In the genomic region with DNA sequence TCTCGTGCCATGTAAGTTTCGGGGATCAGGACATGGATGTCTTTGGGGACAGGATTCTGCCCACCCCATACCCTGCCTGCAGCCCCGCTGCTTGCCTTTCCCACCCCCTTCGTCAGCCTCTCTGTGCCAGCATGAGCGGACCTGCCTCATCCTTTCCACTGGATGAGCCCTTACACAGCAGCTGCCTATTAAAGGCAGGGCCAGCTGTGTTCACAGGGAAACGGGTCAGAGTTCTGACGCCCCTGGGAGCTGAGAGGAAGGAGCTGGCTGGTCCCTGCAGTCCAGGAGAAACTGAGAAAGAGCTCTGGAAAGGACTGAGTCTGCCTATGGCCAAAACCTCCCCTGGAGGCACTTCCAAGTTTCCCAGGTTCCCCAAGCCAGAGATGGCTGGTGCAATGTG, we compare ENCODE assay signal across 21 cellular contexts.
A peak's percentile ranks its signal among the peaks of the same experiment; 100 is the strongest.
DNase-seq lines count a peak whose midpoint lies in the region; ATAC-seq and TF ChIP-seq lines count a peak whose summit lies in the region.
"Had no signal": no experiment of that assay in that cellular context is flagged by ENCODE, and none has a peak within 500 bp of the region (broad histone marks: within the 10 kb centered on the region; RNA-seq: fewer than 3 reads in every experiment).

No MANE protein-coding gene starts in this region.

- POLR2A ChIA-PET in WTC11 (lab: Charles Lee), result no interaction called here

- H3K4me3 Mint-ChIP-seq in WTC11, result no peak overlapping the region
- no peak overlapping the region for H3K4me3 Mint-ChIP-seq in stimulated activated effector memory CD8-positive, alpha-beta T cell treated with anti-CD3 and anti-CD28 coated beads, Interleukin-12 subunit alpha, Interleukin-12 subunit beta, amount 100 ng/mL, for 72 hours
- H3K4me3 Mint-ChIP-seq: activated CD4-positive, alpha-beta T cell treated with anti-CD3 and anti-CD28 coated beads, Interleukin-2, amount 10 ng/mL, durations not matched to agents 7 days and 5 days; CD8-positive, alpha-beta memory T cell; IgD-negative memory B cell; immature natural killer cell; stimulated activated memory B cell treated with anti-CD40 and anti-IgM and Interleukin-4, amounts not matched to agents 10 μg/mL and 1 μg/mL and 100 μg/mL, for 72 hours had no signal

- peaks cover 27% of the 10 kb centered on the region for H3K4me1 Mint-ChIP-seq in WTC11
- peaks cover 18% of the 10 kb centered on the region for H3K4me1 Mint-ChIP-seq in stimulated activated effector memory CD8-positive, alpha-beta T cell treated with anti-CD3 and anti-CD28 coated beads, Interleukin-12 subunit alpha, Interleukin-12 subunit beta, amount 100 ng/mL, for 72 hours

- H3K27me3 Mint-ChIP-seq in WTC11 (ENCODE audit: low read depth), result peaks cover 6% of the 10 kb centered on the region

- no peak for TF ChIP-seq CTCF in WTC11 (IDR thresholded peaks at IDR 0.05)

- no peak for ATAC-seq in WTC11
- ATAC-seq in stimulated activated naive CD8-positive, alpha-beta T cell treated with anti-CD3 and anti-CD28 coated beads, Interleukin-15, Interleukin-2, amounts not matched to agents 100 U/mL and 50 U/mL, for 24 hours, result no peak
- no peak for ATAC-seq in stimulated activated effector memory CD8-positive, alpha-beta T cell treated with anti-CD3 and anti-CD28 coated beads, Interleukin-12 subunit alpha, Interleukin-12 subunit beta, amount 100 ng/mL, for 72 hours
- ATAC-seq: left colon; stimulated activated memory B cell treated with anti-CD40 and anti-IgM and Interleukin-4, amounts not matched to agents 10 μg/mL and 1 μg/mL and 100 μg/mL, for 72 hours had no signal

- H3K9me3 Mint-ChIP-seq in WTC11, result peaks cover 29% of the 10 kb centered on the region
- H3K9me3 Mint-ChIP-seq in stimulated activated effector memory CD8-positive, alpha-beta T cell treated with anti-CD3 and anti-CD28 coated beads, Interleukin-12 subunit alpha, Interleukin-12 subunit beta, amount 100 ng/mL, for 72 hours, result peaks cover 10% of the 10 kb centered on the region

- peak overlapping the region; percentile 54; the same call in 1 of the 2 replicates for H3K27ac Mint-ChIP-seq in WTC11
- no peak overlapping the region for H3K27ac Mint-ChIP-seq in stimulated activated effector memory CD8-positive, alpha-beta T cell treated with anti-CD3 and anti-CD28 coated beads, Interleukin-12 subunit alpha, Interleukin-12 subunit beta, amount 100 ng/mL, for 72 hours
- H3K27ac Mint-ChIP-seq: activated CD4-positive, alpha-beta T cell treated with anti-CD3 and anti-CD28 coated beads, Interleukin-2, amount 10 ng/mL, durations not matched to agents 7 days and 5 days; immature natural killer cell; progenitor cell of endocrine pancreas; stimulated activated memory B cell treated with anti-CD40 and anti-IgM and Interleukin-4, amounts not matched to agents 10 μg/mL and 1 μg/mL and 100 μg/mL, for 72 hours had no signal

- DNase-seq in SHP77 (lab: John Stamatoyannopoulos, UW) (peak; percentile 25 to 57), SHP77 treated with DMSO at 0.1 percent for 48 hours (lab: John Stamatoyannopoulos, UW) (no peak), WTC11 (ENCODE audit: low spot score) (no peak), myocyte (ENCODE audit: low read depth) (peak; percentile 49), OCI-M2 (lab: John Stamatoyannopoulos, UW; ENCODE audit: unreplicated experiment) (no peak)
- no peak for DNase-seq in stimulated activated naive CD8-positive, alpha-beta T cell treated with anti-CD3 and anti-CD28 coated beads, Interleukin-15, Interleukin-2, amounts not matched to agents 100 U/mL and 50 U/mL, for 24 hours
- DNase-seq in stimulated activated effector memory CD8-positive, alpha-beta T cell treated with anti-CD3 and anti-CD28 coated beads, Interleukin-12 subunit alpha, Interleukin-12 subunit beta, amount 100 ng/mL, for 72 hours (ENCODE audit: low spot score in 2 of 2), result no peak
- DNase-seq: activated CD4-positive, alpha-beta T cell treated with anti-CD3 and anti-CD28 coated beads, Interleukin-2, amount 10 ng/mL, durations not matched to agents 7 days and 5 days; activated effector memory CD4-positive, alpha-beta T cell treated with anti-CD3 and anti-CD28 coated beads, Interleukin-2, amount 50 U/mL, for 16 hours; CD8-positive, alpha-beta memory T cell; DMS53; effector memory CD4-positive, alpha-beta T cell; immature natural killer cell; left colon; mesendoderm; NCI-H146; Peyer's patch; testis had no signal

- CTCF ChIA-PET in WTC11 (lab: Charles Lee), result interaction anchor here (0.6 to 1.1 kb wide), 3 partner anchors 12 to 82 kb away, joined by 4 read pairs; no protein-coding TSS in a partner anchor

- H3K36me3 Mint-ChIP-seq in WTC11, result peaks cover 21% of the 10 kb centered on the region
- H3K36me3 Mint-ChIP-seq in stimulated activated effector memory CD8-positive, alpha-beta T cell treated with anti-CD3 and anti-CD28 coated beads, Interleukin-12 subunit alpha, Interleukin-12 subunit beta, amount 100 ng/mL, for 72 hours, result no peaks in the 10 kb centered on the region
- H3K36me3 Mint-ChIP-seq: immature natural killer cell had no signal

TF ChIP-seq in WTC11, 78 proteins besides CTCF, POLR2A, EP300 and RAD21:
- TF ChIP-seq, protein P1, sequence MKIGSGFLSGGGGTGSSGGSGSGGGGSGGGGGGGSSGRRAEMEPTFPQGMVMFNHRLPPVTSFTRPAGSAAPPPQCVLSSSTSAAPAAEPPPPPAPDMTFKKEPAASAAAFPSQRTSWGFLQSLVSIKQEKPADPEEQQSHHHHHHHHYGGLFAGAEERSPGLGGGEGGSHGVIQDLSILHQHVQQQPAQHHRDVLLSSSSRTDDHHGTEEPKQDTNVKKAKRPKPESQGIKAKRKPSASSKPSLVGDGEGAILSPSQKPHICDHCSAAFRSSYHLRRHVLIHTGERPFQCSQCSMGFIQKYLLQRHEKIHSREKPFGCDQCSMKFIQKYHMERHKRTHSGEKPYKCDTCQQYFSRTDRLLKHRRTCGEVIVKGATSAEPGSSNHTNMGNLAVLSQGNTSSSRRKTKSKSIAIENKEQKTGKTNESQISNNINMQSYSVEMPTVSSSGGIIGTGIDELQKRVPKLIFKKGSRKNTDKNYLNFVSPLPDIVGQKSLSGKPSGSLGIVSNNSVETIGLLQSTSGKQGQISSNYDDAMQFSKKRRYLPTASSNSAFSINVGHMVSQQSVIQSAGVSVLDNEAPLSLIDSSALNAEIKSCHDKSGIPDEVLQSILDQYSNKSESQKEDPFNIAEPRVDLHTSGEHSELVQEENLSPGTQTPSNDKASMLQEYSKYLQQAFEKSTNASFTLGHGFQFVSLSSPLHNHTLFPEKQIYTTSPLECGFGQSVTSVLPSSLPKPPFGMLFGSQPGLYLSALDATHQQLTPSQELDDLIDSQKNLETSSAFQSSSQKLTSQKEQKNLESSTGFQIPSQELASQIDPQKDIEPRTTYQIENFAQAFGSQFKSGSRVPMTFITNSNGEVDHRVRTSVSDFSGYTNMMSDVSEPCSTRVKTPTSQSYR (CRISPR knock-in tag; IDR thresholded peaks at IDR 0.05), result no peak

Comparison
In these comparisons a context has a peak if more than half of its experiments do, and no peak if none do; other contexts are left out.
1. DNase-seq: peak in SHP77 (2 of 2) and myocyte (single experiment); none in SHP77 treated with DMSO at 0.1 percent for 48 hours (single experiment), WTC11 (single experiment), stimulated activated naive CD8-positive, alpha-beta T cell treated with anti-CD3 and anti-CD28 coated beads, Interleukin-15, Interleukin-2, amounts not matched to agents 100 U/mL and 50 U/mL, for 24 hours (single experiment), OCI-M2 (single experiment) and stimulated activated effector memory CD8-positive, alpha-beta T cell treated with anti-CD3 and anti-CD28 coated beads, Interleukin-12 subunit alpha, Interleukin-12 subunit beta, amount 100 ng/mL, for 72 hours (0 of 2).